1 cellular context compared by ENCODE assay signal in the genomic region with DNA sequence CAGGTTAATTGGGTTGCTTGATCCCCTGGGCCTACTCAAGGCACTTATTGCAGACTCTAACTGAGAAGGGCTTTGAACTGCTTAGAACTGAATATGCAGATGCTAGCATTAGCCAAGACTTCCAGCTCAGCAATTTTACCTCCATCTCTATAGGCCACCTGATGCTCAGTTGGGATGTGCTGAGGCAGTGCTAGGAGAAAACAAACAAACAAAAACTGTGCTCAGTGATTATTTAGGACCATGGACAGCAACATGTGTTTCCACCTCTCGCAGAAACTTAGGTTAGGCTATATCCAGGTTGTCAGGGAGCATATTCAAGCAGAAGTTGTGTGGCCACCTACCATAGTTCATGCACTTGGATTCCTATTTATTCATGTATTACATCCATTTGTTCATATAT.
TF ChIP-seq lines count a peak whose summit lies in the region.

No MANE protein-coding gene starts in this region.

TF ChIP-seq in WTC11, 78 proteins besides CTCF, POLR2A, EP300 and RAD21 (continued from another document):
- TF ChIP-seq, protein P1, sequence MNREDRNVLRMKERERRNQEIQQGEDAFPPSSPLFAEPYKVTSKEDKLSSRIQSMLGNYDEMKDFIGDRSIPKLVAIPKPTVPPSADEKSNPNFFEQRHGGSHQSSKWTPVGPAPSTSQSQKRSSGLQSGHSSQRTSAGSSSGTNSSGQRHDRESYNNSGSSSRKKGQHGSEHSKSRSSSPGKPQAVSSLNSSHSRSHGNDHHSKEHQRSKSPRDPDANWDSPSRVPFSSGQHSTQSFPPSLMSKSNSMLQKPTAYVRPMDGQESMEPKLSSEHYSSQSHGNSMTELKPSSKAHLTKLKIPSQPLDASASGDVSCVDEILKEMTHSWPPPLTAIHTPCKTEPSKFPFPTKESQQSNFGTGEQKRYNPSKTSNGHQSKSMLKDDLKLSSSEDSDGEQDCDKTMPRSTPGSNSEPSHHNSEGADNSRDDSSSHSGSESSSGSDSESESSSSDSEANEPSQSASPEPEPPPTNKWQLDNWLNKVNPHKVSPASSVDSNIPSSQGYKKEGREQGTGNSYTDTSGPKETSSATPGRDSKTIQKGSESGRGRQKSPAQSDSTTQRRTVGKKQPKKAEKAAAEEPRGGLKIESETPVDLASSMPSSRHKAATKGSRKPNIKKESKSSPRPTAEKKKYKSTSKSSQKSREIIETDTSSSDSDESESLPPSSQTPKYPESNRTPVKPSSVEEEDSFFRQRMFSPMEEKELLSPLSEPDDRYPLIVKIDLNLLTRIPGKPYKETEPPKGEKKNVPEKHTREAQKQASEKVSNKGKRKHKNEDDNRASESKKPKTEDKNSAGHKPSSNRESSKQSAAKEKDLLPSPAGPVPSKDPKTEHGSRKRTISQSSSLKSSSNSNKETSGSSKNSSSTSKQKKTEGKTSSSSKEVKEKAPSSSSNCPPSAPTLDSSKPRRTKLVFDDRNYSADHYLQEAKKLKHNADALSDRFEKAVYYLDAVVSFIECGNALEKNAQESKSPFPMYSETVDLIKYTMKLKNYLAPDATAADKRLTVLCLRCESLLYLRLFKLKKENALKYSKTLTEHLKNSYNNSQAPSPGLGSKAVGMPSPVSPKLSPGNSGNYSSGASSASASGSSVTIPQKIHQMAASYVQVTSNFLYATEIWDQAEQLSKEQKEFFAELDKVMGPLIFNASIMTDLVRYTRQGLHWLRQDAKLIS (CRISPR knock-in tag; IDR thresholded peaks at IDR 0.05; ENCODE audit: borderline replicate concordance) = no peak
- TF ChIP-seq, protein P2, sequence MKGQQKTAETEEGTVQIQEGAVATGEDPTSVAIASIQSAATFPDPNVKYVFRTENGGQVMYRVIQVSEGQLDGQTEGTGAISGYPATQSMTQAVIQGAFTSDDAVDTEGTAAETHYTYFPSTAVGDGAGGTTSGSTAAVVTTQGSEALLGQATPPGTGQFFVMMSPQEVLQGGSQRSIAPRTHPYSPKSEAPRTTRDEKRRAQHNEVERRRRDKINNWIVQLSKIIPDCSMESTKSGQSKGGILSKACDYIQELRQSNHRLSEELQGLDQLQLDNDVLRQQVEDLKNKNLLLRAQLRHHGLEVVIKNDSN (CRISPR knock-in tag; IDR thresholded peaks at IDR 0.05) = no peak
- TF ChIP-seq MXD4 (CRISPR knock-in tag; IDR thresholded peaks at IDR 0.05; ENCODE audit: borderline replicate concordance) = no peak
- 0 out of 2 replicates have a peak, but pooled peaks have one; percentile 31 for TF ChIP-seq SMAD3 (CRISPR knock-in tag; IDR thresholded peaks at IDR 0.05; ENCODE audit: borderline replicate concordance)
- TF ChIP-seq TEAD1 (CRISPR knock-in tag; IDR thresholded peaks at IDR 0.05) = 0 out of 2 replicates have a peak, but pooled peaks have one; percentile 26
- no peak for TF ChIP-seq MYBL2 (CRISPR knock-in tag; IDR thresholded peaks at IDR 0.05)
- no peak for TF ChIP-seq NFATC4 (CRISPR knock-in tag; IDR thresholded peaks at IDR 0.05)
- TF ChIP-seq, protein P3, sequence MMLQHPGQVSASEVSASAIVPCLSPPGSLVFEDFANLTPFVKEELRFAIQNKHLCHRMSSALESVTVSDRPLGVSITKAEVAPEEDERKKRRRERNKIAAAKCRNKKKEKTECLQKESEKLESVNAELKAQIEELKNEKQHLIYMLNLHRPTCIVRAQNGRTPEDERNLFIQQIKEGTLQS (CRISPR knock-in tag; conservative IDR thresholded peaks at IDR 0.05) = no peak
- TF ChIP-seq, protein P4, sequence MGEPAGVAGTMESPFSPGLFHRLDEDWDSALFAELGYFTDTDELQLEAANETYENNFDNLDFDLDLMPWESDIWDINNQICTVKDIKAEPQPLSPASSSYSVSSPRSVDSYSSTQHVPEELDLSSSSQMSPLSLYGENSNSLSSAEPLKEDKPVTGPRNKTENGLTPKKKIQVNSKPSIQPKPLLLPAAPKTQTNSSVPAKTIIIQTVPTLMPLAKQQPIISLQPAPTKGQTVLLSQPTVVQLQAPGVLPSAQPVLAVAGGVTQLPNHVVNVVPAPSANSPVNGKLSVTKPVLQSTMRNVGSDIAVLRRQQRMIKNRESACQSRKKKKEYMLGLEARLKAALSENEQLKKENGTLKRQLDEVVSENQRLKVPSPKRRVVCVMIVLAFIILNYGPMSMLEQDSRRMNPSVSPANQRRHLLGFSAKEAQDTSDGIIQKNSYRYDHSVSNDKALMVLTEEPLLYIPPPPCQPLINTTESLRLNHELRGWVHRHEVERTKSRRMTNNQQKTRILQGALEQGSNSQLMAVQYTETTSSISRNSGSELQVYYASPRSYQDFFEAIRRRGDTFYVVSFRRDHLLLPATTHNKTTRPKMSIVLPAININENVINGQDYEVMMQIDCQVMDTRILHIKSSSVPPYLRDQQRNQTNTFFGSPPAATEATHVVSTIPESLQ (CRISPR knock-in tag; IDR thresholded peaks at IDR 0.05) = no peak
- TF ChIP-seq, protein P5, sequence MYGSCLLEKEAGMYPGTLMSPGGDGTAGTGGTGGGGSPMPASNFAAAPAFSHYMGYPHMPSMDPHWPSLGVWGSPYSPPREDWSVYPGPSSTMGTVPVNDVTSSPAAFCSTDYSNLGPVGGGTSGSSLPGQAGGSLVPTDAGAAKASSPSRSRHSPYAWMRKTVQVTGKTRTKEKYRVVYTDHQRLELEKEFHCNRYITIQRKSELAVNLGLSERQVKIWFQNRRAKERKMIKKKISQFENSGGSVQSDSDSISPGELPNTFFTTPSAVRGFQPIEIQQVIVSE (CRISPR knock-in tag; IDR thresholded peaks at IDR 0.05; ENCODE audit: borderline replicate concordance) = no peak
- TF ChIP-seq, protein P6, sequence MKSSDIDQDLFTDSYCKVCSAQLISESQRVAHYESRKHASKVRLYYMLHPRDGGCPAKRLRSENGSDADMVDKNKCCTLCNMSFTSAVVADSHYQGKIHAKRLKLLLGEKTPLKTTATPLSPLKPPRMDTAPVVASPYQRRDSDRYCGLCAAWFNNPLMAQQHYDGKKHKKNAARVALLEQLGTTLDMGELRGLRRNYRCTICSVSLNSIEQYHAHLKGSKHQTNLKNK (CRISPR knock-in tag; IDR thresholded peaks at IDR 0.05) = no peak
